In genomic region chr1:36372617-36373016, GRCh38 we compare ENCODE assay signal across 10 cellular contexts. TPM values are rescaled to one million over a fixed set of nuclear protein-coding genes. Genes with fewer than 3 reads are reported as not detected.
DNase-seq lines count a peak whose midpoint lies in the region; ATAC-seq and TF ChIP-seq lines count a peak whose summit lies in the region.
"Had no signal": no experiment of that assay in that cellular context is flagged by ENCODE, and none has a peak within 500 bp of the region (broad histone marks: within the 10 kb centered on the region; RNA-seq: fewer than 3 reads in every experiment).

No MANE protein-coding gene starts in this region.

- H4K20me1 ChIP-seq in Karpas-422 (ENCODE audit: insufficient read depth, low read depth, low read length): no peaks in the 10 kb centered on the region

- H3K36me3 Mint-ChIP-seq in MCF 10A (ENCODE audit: insufficient read depth, unreplicated experiment): peaks cover 39% of the 10 kb centered on the region

- TF ChIP-seq CTCF in MCF 10A (IDR thresholded peaks at IDR 0.05; ENCODE audit: unreplicated experiment): no peak

- POLR2A ChIA-PET in MCF 10A (lab: Yijun Ruan, JAX): interaction anchor here (1.0 to 1.1 kb wide), 2 partner anchors 12 to 77 kb away, joined by 3 read pairs; no protein-coding TSS in a partner anchor

- peak overlapping the region; percentile 24; the same call in 1 of the 2 replicates for H3K9ac ChIP-seq in Karpas-422 (ENCODE audit: low read length)

- peaks cover 2% of the 10 kb centered on the region for H3K36me3 ChIP-seq in ACC112 (ENCODE audit: insufficient read depth, low read length)
- peaks cover 4% of the 10 kb centered on the region; the same call in 1 of the 2 replicates for H3K36me3 ChIP-seq in Karpas-422 (ENCODE audit: insufficient read depth, low read length)
- peaks cover 6 to 8% of the 10 kb centered on the region in 2 donors for H3K36me3 ChIP-seq in muscle layer of duodenum (ENCODE audit: control insufficient read depth in 1 of 2, insufficient read depth in 2 of 2, low read length in 2 of 2)

- H3K27me3 ChIP-seq in ACC112 (ENCODE audit: insufficient read depth, low read length) (no peaks in the 10 kb centered on the region), Karpas-422 (ENCODE audit: low read length) (no peaks in the 10 kb centered on the region), muscle layer of duodenum (ENCODE audit: low read depth, low read length) (no peaks in the 10 kb centered on the region)

- H3K9me3 Mint-ChIP-seq in MCF 10A (ENCODE audit: unreplicated experiment): no peaks in the 10 kb centered on the region

- no peaks in the 10 kb centered on the region for H3K27me3 Mint-ChIP-seq in MCF 10A (ENCODE audit: insufficient read depth, unreplicated experiment)

- no peaks in the 10 kb centered on the region for H3K9me3 ChIP-seq in Karpas-422 (ENCODE audit: low read length)
- no peaks in the 10 kb centered on the region for H3K9me3 ChIP-seq in muscle layer of duodenum (ENCODE audit: control insufficient read depth in 1 of 2, low read length in 2 of 2)

- intact Hi-C loops in MCF 10A (cut with micrococcal nuclease): no loop called here

- peak overlapping the region; percentile 91 for H3K27ac ChIP-seq in ACC112 (ENCODE audit: low read depth, low read length)
- 0 out of 2 replicates have a peak overlapping the region, but pooled peaks have one; percentile 32 for H3K27ac ChIP-seq in Karpas-422 (ENCODE audit: low read length)
- H3K27ac ChIP-seq in muscle layer of duodenum (ENCODE audit: low read length): peak overlapping the region; percentile 92

- BruUV-seq in MCF 10A (replicated peaks; lab: Mats Ljungman, UMichigan): no TSS peak

- H3K27ac Mint-ChIP-seq in MCF 10A (ENCODE audit: low read depth, unreplicated experiment): peak overlapping the region; percentile 75

- H2AFZ ChIP-seq in ACC112 (ENCODE audit: low read length, unreplicated experiment): no peak overlapping the region
- H2AFZ ChIP-seq in Karpas-422 (ENCODE audit: low read length): no peak overlapping the region

- CTCF ChIA-PET in MCF 10A (lab: Yijun Ruan, JAX): interaction anchor here (0.6 to 1.1 kb wide), 5 partner anchors 9 to 1289 kb away, joined by 3 to 6 read pairs (median 3); no protein-coding TSS in a partner anchor

- no peak for DNase-seq in Karpas-422
- DNase-seq in MCF 10A (ENCODE audit: unreplicated experiment): no peak
- DNase-seq in hippocampal formation (lab: John Stamatoyannopoulos, UW): no peak
- DNase-seq in NCI-H1048 (lab: John Stamatoyannopoulos, UW): no peak
- no peak for DNase-seq in NCI-H1417 (lab: John Stamatoyannopoulos, UW)
- DNase-seq: activated CD8-positive, alpha-beta memory T cell treated with anti-CD3 and anti-CD28 coated beads, Interleukin-2, amount 50 U/mL, for 4 hours; DMS79 treated with DMSO at 0.1 percent for 48 hours had no signal

- H3K9me2 ChIP-seq in Karpas-422 (replicated peaks; ENCODE audit: insufficient read depth, low read length): no peaks in the 10 kb centered on the region

- peaks cover 61% of the 10 kb centered on the region for H3K79me2 ChIP-seq in ACC112 (ENCODE audit: control insufficient read depth, insufficient read depth, low read length, unreplicated experiment)
- H3K79me2 ChIP-seq in Karpas-422 (ENCODE audit: low read length): peaks cover 63% of the 10 kb centered on the region

- H3K4me1 Mint-ChIP-seq in MCF 10A (ENCODE audit: insufficient read depth, unreplicated experiment): peaks cover 31% of the 10 kb centered on the region

- H3K4me1 ChIP-seq in ACC112 (ENCODE audit: control insufficient read depth, insufficient read depth, low read length, unreplicated experiment) (peaks cover 59% of the 10 kb centered on the region), Karpas-422 (ENCODE audit: low read length) (peaks cover 50% of the 10 kb centered on the region), muscle layer of duodenum (ENCODE audit: control insufficient read depth in 1 of 2, insufficient read depth in 2 of 2, low read length in 2 of 2) (peaks cover 20 to 51% of the 10 kb centered on the region in 2 donors)

- no peak overlapping the region for H3K4me3 Mint-ChIP-seq in MCF 10A (ENCODE audit: unreplicated experiment)

- H3K4me2 ChIP-seq in Karpas-422 (ENCODE audit: low read depth, low read length, poor library complexity, severe bottlenecking): no peak overlapping the region

- H3K4me3 ChIP-seq in ACC112 (ENCODE audit: low read depth, low read length) (peak overlapping the region; percentile 53; the same call in 1 of the 2 replicates), Karpas-422 (ENCODE audit: low read length) (no peak overlapping the region), muscle layer of duodenum (ENCODE audit: low read depth in 1 of 2, low read length in 2 of 2) (no peak overlapping the region)

- ATAC-seq in GM21576 (IDR thresholded peaks at IDR 0.05; ENCODE audit: unreplicated experiment): no peak

RNA-seq across cellular contexts. Expression of gene STK40, which starts 13.1 kb away (rescaled TPM):
- 27.0 and 44.6 TPM in 2 replicates for total RNA-seq in Karpas-422 (2014; rRNA removed; shearing (Covaris generic); ENCODE audit: low replicate concordance)
- total RNA-seq in MCF 10A (2022): 44.0 and 47.4 TPM in 2 replicates

RNA-seq across cellular contexts. Expression of gene LSM10, which starts 25.1 kb away (rescaled TPM):
- total RNA-seq in Karpas-422 (2014; rRNA removed; shearing (Covaris generic); ENCODE audit: low replicate concordance): 19.4 and 19.5 TPM in 2 replicates
- total RNA-seq in MCF 10A (2022): 42.3 and 49.8 TPM in 2 replicates

RNA-seq across cellular contexts. Expression of gene EVA1B, which starts 49.2 kb away (rescaled TPM):
- total RNA-seq in Karpas-422 (2014; rRNA removed; shearing (Covaris generic); ENCODE audit: low replicate concordance): 0.75 and 7.1 TPM in 2 replicates
- total RNA-seq in MCF 10A (2022): 4.8 and 5.7 TPM in 2 replicates

Comparison
In these comparisons a context has a peak if more than half of its experiments do, and no peak if none do; other contexts are left out.
1. H3K27ac ChIP-seq: peak in every context shown above with its lines; median percentile 92 in muscle layer of duodenum; 91 in ACC112; 32 in Karpas-422.